Comparison of ENCODE assay signal across 8 cellular contexts in genomic region chr11:267491-267994, GRCh38. TPM values are rescaled to one million over a fixed set of nuclear protein-coding genes. Genes with fewer than 3 reads are reported as not detected.
DNase-seq lines count a peak whose midpoint lies in the region; ATAC-seq, FAIRE-seq and TF ChIP-seq lines count a peak whose summit lies in the region.

No MANE protein-coding gene starts in this region.

- H3K9me3 ChIP-seq in breast epithelium: no peaks in the 10 kb centered on the region

- no peaks in the 10 kb centered on the region for H3K9me3 Mint-ChIP-seq in naive thymus-derived CD8-positive, alpha-beta T cell

- POLR2A ChIA-PET in RWPE1 (lab: Yijun Ruan, JAX; ENCODE audit: low non-redundant PET): no interaction called here
- POLR2A ChIA-PET in naive thymus-derived CD8-positive, alpha-beta T cell (lab: Charles Lee): interaction anchor here (1.0 to 21.0 kb wide), 22 partner anchors 8 to 301 kb away, joined by 3 to 863 read pairs (median 9); partner anchors contain the start of genes BET1L, IFITM1, IFITM2 and IFITM5

- peaks cover 10 to 42% (median 36%) of the 10 kb centered on the region in 4 donors for H3K4me1 Mint-ChIP-seq in naive thymus-derived CD8-positive, alpha-beta T cell

- no peak for TF ChIP-seq CTCF in RWPE1 (conservative IDR thresholded peaks at IDR 0.05; ENCODE audit: low read depth)
- no peak for TF ChIP-seq CTCF in breast epithelium (IDR thresholded peaks at IDR 0.05)

- TF ChIP-seq POLR2A in GM12892 (IDR thresholded peaks at IDR 0.05; ENCODE audit: low read depth, low read length) (0 out of 2 replicates have a peak, but pooled peaks have one; percentile 37), breast epithelium (IDR thresholded peaks at IDR 0.05) (no peak)

- no peaks in the 10 kb centered on the region for H3K27me3 Mint-ChIP-seq in naive thymus-derived CD8-positive, alpha-beta T cell

- peak; percentile 47 to 64 for ATAC-seq in naive thymus-derived CD8-positive, alpha-beta T cell
- no peak for ATAC-seq in HG02852 (IDR thresholded peaks at IDR 0.05; ENCODE audit: unreplicated experiment)
- no peak for ATAC-seq in HG03280 (IDR thresholded peaks at IDR 0.05; ENCODE audit: unreplicated experiment)

- H3K4me1 ChIP-seq in breast epithelium: no peaks in the 10 kb centered on the region

- H3K36me3 Mint-ChIP-seq in naive thymus-derived CD8-positive, alpha-beta T cell: no peaks in the 10 kb centered on the region

- no peaks in the 10 kb centered on the region for H3K27me3 ChIP-seq in breast epithelium

- CTCF ChIA-PET in RWPE1 (lab: Yijun Ruan, JAX): interaction anchor here (0.7 to 1.0 kb wide), 3 partner anchors 13 to 44 kb away, joined by 3 read pairs; no protein-coding TSS in a partner anchor

- H3K4me3 Mint-ChIP-seq in naive thymus-derived CD8-positive, alpha-beta T cell: peak overlapping the region; percentile 84 to 94 (median 88)

- DNase-seq in GM12892 (ENCODE audit: insufficient read length) (no peak), RWPE1 (ENCODE audit: low spot score) (no peak), breast epithelium (ENCODE audit: low spot score in 2 of 2) (no peak), DMS 273 treated with DMSO at 0.1 percent for 48 hours (lab: John Stamatoyannopoulos, UW) (no peak), EL (no peak)
- peak; percentile 54 to 84 (median 70) for DNase-seq in naive thymus-derived CD8-positive, alpha-beta T cell

- H3K27ac Mint-ChIP-seq in naive thymus-derived CD8-positive, alpha-beta T cell: peak overlapping the region; percentile 96 to 99 (median 98)

- peak overlapping the region; percentile 34 to 62 (median 37) for H3K4me3 ChIP-seq in breast epithelium

- intact Hi-C loops in breast epithelium (cut with DNase I; ENCODE audit: low total_unique reads): no loop called here

- H3K36me3 ChIP-seq in breast epithelium: no peaks in the 10 kb centered on the region

- no peak for FAIRE-seq in GM12892 (lab: Jason Lieb, UNC)

- peak overlapping the region; percentile 72 for H3K27ac ChIP-seq in RWPE1
- H3K27ac ChIP-seq in breast epithelium: peak overlapping the region; percentile 52 to 78

RNA-seq across cellular contexts. Expression of gene NLRP6, which starts 10.7 kb away (rescaled TPM):
- polyA plus RNA-seq in GM12892 (2012; ENCODE audit: missing spikeins): not detected
- total RNA-seq in breast epithelium: 1 to 10 TPM in 2 of 3 donors, under 1 TPM in 1; 0.59 to 3.7 (median 2.0) TPM
- total RNA-seq in naive thymus-derived CD8-positive, alpha-beta T cell: 10 to 100 TPM; 28.6 to 32.0 TPM
- polyA plus RNA-seq in naive thymus-derived CD8-positive, alpha-beta T cell: 10 to 100 TPM in 2 of 3 donors, 1 to 10 TPM in 1; 9.1 to 25.9 (median 19.1) TPM

RNA-seq across cellular contexts. Expression of gene PGGHG, which starts 21.4 kb away (rescaled TPM):
- polyA plus RNA-seq in GM12892 (2012; ENCODE audit: missing spikeins): 13.7 TPM
- 10 to 100 TPM; 13.0 to 63.9 (median 37.3) TPM for total RNA-seq in breast epithelium
- total RNA-seq in naive thymus-derived CD8-positive, alpha-beta T cell: 100 to 1,000 TPM; 662 to 707 TPM
- polyA plus RNA-seq in naive thymus-derived CD8-positive, alpha-beta T cell: 10 to 100 TPM in 2 of 3 donors, 1 to 10 TPM in 1; 8.1 to 14.9 (median 11.2) TPM

RNA-seq across cellular contexts. Expression of gene PSMD13, which starts 30.8 kb away (rescaled TPM):
- 147 TPM for polyA plus RNA-seq in GM12892 (2012; ENCODE audit: missing spikeins)
- total RNA-seq in breast epithelium: 100 to 1,000 TPM in 2 of 3 donors, 10 to 100 TPM in 1; 96.0 to 114 (median 106) TPM
- 10 to 100 TPM; 94.4 to 99.0 TPM for total RNA-seq in naive thymus-derived CD8-positive, alpha-beta T cell
- polyA plus RNA-seq in naive thymus-derived CD8-positive, alpha-beta T cell: 100 to 1,000 TPM; 196 to 223 (median 208) TPM

RNA-seq across cellular contexts. Expression of gene SIRT3, which starts 31.4 kb away (rescaled TPM):
- 20.7 TPM for polyA plus RNA-seq in GM12892 (2012; ENCODE audit: missing spikeins)
- 10 to 100 TPM; 17.3 to 21.4 (median 19.3) TPM for total RNA-seq in breast epithelium
- 10 to 100 TPM; 33.6 to 33.7 TPM for total RNA-seq in naive thymus-derived CD8-positive, alpha-beta T cell
- polyA plus RNA-seq in naive thymus-derived CD8-positive, alpha-beta T cell: 10 to 100 TPM in 2 of 3 donors, 1 to 10 TPM in 1; 6.5 to 14.6 (median 10.9) TPM

RNA-seq across cellular contexts. Expression of gene IFITM5, which starts 31.8 kb away (rescaled TPM):
- not detected for polyA plus RNA-seq in GM12892 (2012; ENCODE audit: missing spikeins)
- total RNA-seq in breast epithelium: not detected
- not detected for total RNA-seq in naive thymus-derived CD8-positive, alpha-beta T cell
- polyA plus RNA-seq in naive thymus-derived CD8-positive, alpha-beta T cell: not detected

Comparison
In these comparisons a context has a peak if more than half of its experiments do, and no peak if none do; other contexts are left out.
1. DNase-seq: peak in naive thymus-derived CD8-positive, alpha-beta T cell (10 of 10); none in GM12892 (single experiment), RWPE1 (single experiment), breast epithelium (0 of 2), DMS 273 treated with DMSO at 0.1 percent for 48 hours (single experiment) and EL (single experiment).
2. ATAC-seq: peak in naive thymus-derived CD8-positive, alpha-beta T cell (2 of 2); none in HG02852 (single experiment) and HG03280 (single experiment).
3. RNA of gene NLRP6, which starts 10.7 kb away (total RNA-seq): 28.6 to 32.0 TPM in naive thymus-derived CD8-positive, alpha-beta T cell; 0.59 to 3.7 TPM in breast epithelium; every median in the first group is over 4 times any median in the second.
4. RNA of gene PGGHG, which starts 21.4 kb away (total RNA-seq): 662 to 707 TPM in naive thymus-derived CD8-positive, alpha-beta T cell; 13.0 to 63.9 TPM in breast epithelium; every median in the first group is over 10 times any median in the second.